ENCODE assay signal across 2 cellular contexts in genomic region chr19:29478578-29479565, GRCh38.
A peak's percentile ranks its signal among the peaks of the same experiment; 100 is the strongest.
TF ChIP-seq lines count a peak whose summit lies in the region.

No MANE protein-coding gene starts in this region.

TF ChIP-seq in HEK293, 187 proteins besides CTCF, POLR2A, EP300 and RAD21 (continued from another document):
- TF ChIP-seq ZNF2 (tag by site-specific recombination; IDR thresholded peaks at IDR 0.05) (no peak), ZNF660 (tag by site-specific recombination; IDR thresholded peaks at IDR 0.05) (0 out of 2 replicates have a peak, but pooled peaks have one; percentile 40)

TF ChIP-seq in SK-N-SH treated with all-trans-retinoic acid at 6 μM for 48 hours, 23 proteins besides CTCF, POLR2A, EP300 and RAD21 (continued from another document):
- no peak for TF ChIP-seq GLIS3 (CRISPR knock-in tag; IDR thresholded peaks at IDR 0.05)
- no peak for TF ChIP-seq PATZ1 (CRISPR knock-in tag; IDR thresholded peaks at IDR 0.05; ENCODE audit: borderline replicate concordance)
- no peak for TF ChIP-seq ZNF8 (CRISPR knock-in tag; IDR thresholded peaks at IDR 0.05)
- TF ChIP-seq ZNF565 (CRISPR knock-in tag; conservative IDR thresholded peaks at IDR 0.05; ENCODE audit: low read depth): no peak
- no peak for TF ChIP-seq RARB (CRISPR knock-in tag; IDR thresholded peaks at IDR 0.05)
- no peak for TF ChIP-seq ZNF70 (CRISPR knock-in tag; IDR thresholded peaks at IDR 0.05)
- TF ChIP-seq TOX (CRISPR knock-in tag; IDR thresholded peaks at IDR 0.05; ENCODE audit: borderline replicate concordance): no peak
